In genomic region chr2:136796339-136796738, GRCh38 we compare ENCODE assay signal across 27 cellular contexts. TPM values are rescaled to one million over a fixed set of nuclear protein-coding genes. Genes with fewer than 3 reads are reported as not detected.
DNase-seq lines count a peak whose midpoint lies in the region; ATAC-seq, FAIRE-seq and TF ChIP-seq lines count a peak whose summit lies in the region.
"Had no signal": no experiment of that assay in that cellular context is flagged by ENCODE, and none has a peak within 500 bp of the region (broad histone marks: within the 10 kb centered on the region; RNA-seq: fewer than 3 reads in every experiment).

No MANE protein-coding gene starts in this region.

- no peak for FAIRE-seq in H54 (lab: Jason Lieb, UNC)
- FAIRE-seq: islet of Langerhans had no signal

- no peaks in the 10 kb centered on the region for H3K36me3 Mint-ChIP-seq in HFFc6 (ENCODE audit: low read depth)
- H3K36me3 Mint-ChIP-seq in endothelial cell (ENCODE audit: low read depth, unreplicated experiment): no peaks in the 10 kb centered on the region
- H3K36me3 Mint-ChIP-seq in osteocyte (ENCODE audit: unreplicated experiment): no peaks in the 10 kb centered on the region
- H3K36me3 Mint-ChIP-seq: CD4-positive, CD25-positive, alpha-beta regulatory T cell; naive thymus-derived CD8-positive, alpha-beta T cell had no signal

- TF ChIP-seq CTCF in GM06990 (IDR thresholded peaks at IDR 0.05; ENCODE audit: insufficient read depth, low read length, poor library complexity, severe bottlenecking): peak; percentile 21
- 0 out of 2 replicates have a peak, but pooled peaks have one; percentile 17 for TF ChIP-seq CTCF in HFFc6 (IDR thresholded peaks at IDR 0.05)
- peak; percentile 40 for TF ChIP-seq CTCF in endothelial cell (IDR thresholded peaks at IDR 0.05; ENCODE audit: unreplicated experiment)
- TF ChIP-seq CTCF in osteocyte (IDR thresholded peaks at IDR 0.05): peak; percentile 9

- H3K27me3 ChIP-seq in GM06990 (replicated peaks; ENCODE audit: control insufficient read depth, insufficient read depth, low read length): no peaks in the 10 kb centered on the region
- H3K27me3 ChIP-seq: brain microvascular endothelial cell, ovary had no signal

- H3K4me1 Mint-ChIP-seq in HFFc6 (ENCODE audit: low read depth) (no peaks in the 10 kb centered on the region), endothelial cell (ENCODE audit: unreplicated experiment) (no peaks in the 10 kb centered on the region), osteocyte (ENCODE audit: unreplicated experiment) (no peaks in the 10 kb centered on the region)
- H3K4me1 Mint-ChIP-seq: CD4-positive, CD25-positive, alpha-beta regulatory T cell; naive thymus-derived CD8-positive, alpha-beta T cell had no signal

- TF ChIP-seq POLR2A in H54 (IDR thresholded peaks at IDR 0.05; ENCODE audit: low read depth, low read length): no peak

- H3K36me3 ChIP-seq in GM06990 (ENCODE audit: control insufficient read depth, insufficient read depth, low read length): no peaks in the 10 kb centered on the region
- H3K36me3 ChIP-seq: brain microvascular endothelial cell, ovary had no signal

- no peak overlapping the region for H3K27ac Mint-ChIP-seq in HFFc6
- H3K27ac Mint-ChIP-seq in endothelial cell (ENCODE audit: unreplicated experiment): no peak overlapping the region
- no peak overlapping the region for H3K27ac Mint-ChIP-seq in osteocyte (ENCODE audit: unreplicated experiment)
- H3K27ac Mint-ChIP-seq: activated naive CD4-positive, alpha-beta T cell treated with anti-CD3 and anti-CD28 coated beads for 36 hours; CD4-positive, CD25-positive, alpha-beta regulatory T cell; naive thymus-derived CD8-positive, alpha-beta T cell had no signal

- H3K27me3 Mint-ChIP-seq in HFFc6 (ENCODE audit: insufficient read depth): no peaks in the 10 kb centered on the region
- H3K27me3 Mint-ChIP-seq in endothelial cell (ENCODE audit: unreplicated experiment): no peaks in the 10 kb centered on the region
- H3K27me3 Mint-ChIP-seq in osteocyte (ENCODE audit: unreplicated experiment): no peaks in the 10 kb centered on the region
- H3K27me3 Mint-ChIP-seq: CD4-positive, CD25-positive, alpha-beta regulatory T cell had no signal

- ATAC-seq in HG03521 (IDR thresholded peaks at IDR 0.05; ENCODE audit: unreplicated experiment): no peak
- ATAC-seq: esophagus mucosa; naive thymus-derived CD8-positive, alpha-beta T cell; right cardiac atrium; stimulated activated naive CD8-positive, alpha-beta T cell treated with anti-CD3 and anti-CD28 coated beads, Interleukin-15, Interleukin-2, amounts not matched to agents 100 U/mL and 50 U/mL, for 24 hours had no signal

- DNase-seq in GM06990 (ENCODE audit: extremely low read depth, insufficient read length): no peak
- no peak for DNase-seq in HFFc6
- no peak for DNase-seq in endothelial cell (ENCODE audit: low spot score)
- DNase-seq in osteocyte (ENCODE audit: extremely low spot score, unreplicated experiment): no peak
- no peak for DNase-seq in H54 (ENCODE audit: insufficient read length, low spot score)
- DNase-seq in pons (ENCODE audit: low spot score): no peak
- DNase-seq: activated CD4-positive, alpha-beta T cell treated with anti-CD3 and anti-CD28 coated beads for 48 hours; activated naive CD4-positive, alpha-beta T cell treated with anti-CD3 and anti-CD28 coated beads for 36 hours; activated T-cell treated with anti-CD3 and anti-CD28 coated beads, Interleukin-2, amount 50 U/mL, for 48 hours; brain microvascular endothelial cell; CD4-positive, CD25-positive, alpha-beta regulatory T cell; foreskin melanocyte; midbrain; MM.1S; naive thymus-derived CD8-positive, alpha-beta T cell; NCI-H1436 treated with DMSO at 0.1 percent for 48 hours; NCI-H524; ovary; right cardiac atrium; SK-N-SH; stimulated activated naive CD8-positive, alpha-beta T cell treated with anti-CD3 and anti-CD28 coated beads, Interleukin-15, Interleukin-2, amounts not matched to agents 100 U/mL and 50 U/mL, for 24 hours had no signal

- H3K9me3 Mint-ChIP-seq in HFFc6 (peaks cover 17% of the 10 kb centered on the region), endothelial cell (ENCODE audit: unreplicated experiment) (no peaks in the 10 kb centered on the region), osteocyte (ENCODE audit: unreplicated experiment) (no peaks in the 10 kb centered on the region)
- H3K9me3 Mint-ChIP-seq: activated naive CD4-positive, alpha-beta T cell treated with anti-CD3 and anti-CD28 coated beads for 36 hours had no signal

- H3K4me3 Mint-ChIP-seq in HFFc6 (no peak overlapping the region), endothelial cell (ENCODE audit: unreplicated experiment) (no peak overlapping the region), osteocyte (ENCODE audit: unreplicated experiment) (no peak overlapping the region)
- H3K4me3 Mint-ChIP-seq: activated naive CD4-positive, alpha-beta T cell treated with anti-CD3 and anti-CD28 coated beads for 36 hours; CD4-positive, CD25-positive, alpha-beta regulatory T cell; naive thymus-derived CD8-positive, alpha-beta T cell had no signal

- H3K4me3 ChIP-seq in GM06990 (replicated peaks; ENCODE audit: low read depth, low read length): no peak overlapping the region
- H3K4me3 ChIP-seq: ovary had no signal

RNA-seq across cellular contexts. Expression of gene THSD7B, which starts 31.0 kb away (rescaled TPM):
- under 1 TPM in 4 of 6 experiments, not detected in 2; 0.10 to 0.25 (median 0.22) TPM for total RNA-seq in HFFc6 (2021; fragmentation: NEBNext Ultra II Directional; extraction: Animal tissue kit (Norgen Biotek cat#: 25700))
- total RNA-seq in endothelial cell (ENCODE audit: unreplicated experiment) (10.5 TPM), osteocyte (0.37 TPM in 1 of 2 replicates, not detected in the other)
- total RNA-seq: activated naive CD4-positive, alpha-beta T cell treated with anti-CD3 and anti-CD28 coated beads for 36 hours; CD4-positive, CD25-positive, alpha-beta regulatory T cell; chondrocyte; lower leg skin; naive thymus-derived CD8-positive, alpha-beta T cell; T-helper 2 cell treated with Interferon-gamma antibody and Interleukin-4, amounts not matched to agents 100 ng/mL and 5 ng/mL, for 36 hours had no signal
